7 cellular contexts compared by ENCODE assay signal in genomic region chr5:29462261-29462660, GRCh38.
"Had no signal": no experiment of that assay in that cellular context is flagged by ENCODE, and none has a peak within 500 bp of the region (broad histone marks: within the 10 kb centered on the region; RNA-seq: fewer than 3 reads in every experiment).

No MANE protein-coding gene starts in this region.

- DNase-seq: H9, HCEC 1CT, KBM-7 had no signal

- FAIRE-seq: H1, H54, HepG2 had no signal

- H3K4me3 ChIP-seq: GM23338 had no signal

- ATAC-seq: GM23338, HepG2 had no signal
